25 cellular contexts compared by ENCODE assay signal in the genomic region with DNA sequence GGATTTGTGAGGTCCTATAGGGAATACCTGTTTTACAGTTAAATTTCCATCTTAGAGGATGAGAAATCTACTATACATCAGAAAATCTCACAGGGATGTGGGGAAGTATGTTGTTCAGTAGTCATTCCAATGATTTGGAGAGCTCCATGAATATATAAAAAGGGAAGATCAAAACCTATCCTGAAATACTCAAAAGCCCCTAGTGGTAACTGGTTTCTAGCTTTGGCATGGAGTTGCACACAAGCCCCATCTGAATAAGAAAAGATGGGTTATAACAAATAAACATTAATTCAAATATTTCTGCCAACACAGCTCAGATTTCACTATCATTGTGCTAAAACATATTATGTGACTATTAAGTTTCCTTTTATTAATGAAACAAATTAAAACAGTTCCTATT.
DNase-seq lines count a peak whose midpoint lies in the region; ATAC-seq and TF ChIP-seq lines count a peak whose summit lies in the region.
"Had no signal": no experiment of that assay in that cellular context is flagged by ENCODE, and none has a peak within 500 bp of the region (broad histone marks: within the 10 kb centered on the region; RNA-seq: fewer than 3 reads in every experiment).

No MANE protein-coding gene starts in this region.

- peak; percentile 61; the same call in 1 of the 3 replicates for ATAC-seq in SK-N-SH treated with all-trans-retinoic acid at 6 μM for 48 hours
- no peak for ATAC-seq in GM18511 (IDR thresholded peaks at IDR 0.05; ENCODE audit: unreplicated experiment)
- ATAC-seq in GM21723 (IDR thresholded peaks at IDR 0.05; ENCODE audit: unreplicated experiment): no peak
- ATAC-seq: K562, T-cell had no signal

- H3K4me1 Mint-ChIP-seq in type B pancreatic cell (ENCODE audit: unreplicated experiment): no peaks in the 10 kb centered on the region
- no peaks in the 10 kb centered on the region for H3K4me1 Mint-ChIP-seq in CD4-positive, alpha-beta memory T cell
- H3K4me1 Mint-ChIP-seq: B cell; CD4-positive, CD25-positive, alpha-beta regulatory T cell; T-cell had no signal

- H3K36me3 Mint-ChIP-seq in type B pancreatic cell: no peaks in the 10 kb centered on the region
- H3K36me3 Mint-ChIP-seq in CD4-positive, alpha-beta memory T cell: no peaks in the 10 kb centered on the region
- H3K36me3 Mint-ChIP-seq: CD4-positive, CD25-positive, alpha-beta regulatory T cell; T-cell had no signal

- no peak overlapping the region for H3K27ac Mint-ChIP-seq in type B pancreatic cell
- H3K27ac Mint-ChIP-seq in CD4-positive, alpha-beta memory T cell: no peak overlapping the region
- H3K27ac Mint-ChIP-seq: B cell; CD4-positive, CD25-positive, alpha-beta regulatory T cell; T-cell had no signal

- POLR2A ChIA-PET in CD4-positive, alpha-beta memory T cell (lab: Charles Lee; ENCODE audit: partially characterized antibody): no interaction called here

- peak; percentile 22 for TF ChIP-seq CTCF in epithelial cell of proximal tubule (conservative IDR thresholded peaks at IDR 0.05; ENCODE audit: low read depth, low read length)
- peak; percentile 52 for TF ChIP-seq CTCF in type B pancreatic cell (conservative IDR thresholded peaks at IDR 0.05)

- no peak overlapping the region for H3K4me3 Mint-ChIP-seq in type B pancreatic cell
- no peak overlapping the region for H3K4me3 Mint-ChIP-seq in CD4-positive, alpha-beta memory T cell
- H3K4me3 Mint-ChIP-seq: B cell; CD4-positive, CD25-positive, alpha-beta regulatory T cell; T-cell had no signal

- DNase-seq in DMS53 (lab: John Stamatoyannopoulos, UW) (peak; percentile 2), DMS53 treated with DMSO at 0.1 percent for 48 hours (lab: John Stamatoyannopoulos, UW; ENCODE audit: unreplicated experiment) (no peak), epithelial cell of proximal tubule (ENCODE audit: low read depth) (no peak), type B pancreatic cell (ENCODE audit: extremely low spot score, unreplicated experiment) (no peak)
- no peak for DNase-seq in CD4-positive, alpha-beta memory T cell
- DNase-seq: Caco-2; CD4-positive, CD25-positive, alpha-beta regulatory T cell; GF-D8; NCI-H1092 treated with DMSO at 0.1 percent for 48 hours; NCI-H146; NCI-H2029; NCI-H226; NCI-H510A treated with DMSO at 0.1 percent for 48 hours; NCI-H748 treated with DMSO at 0.1 percent for 48 hours; PC-9; SHP77 treated with DMSO at 0.1 percent for 48 hours; T-cell had no signal

- CTCF ChIA-PET in CD4-positive, alpha-beta memory T cell (lab: Charles Lee; ENCODE audit: partially characterized antibody): no interaction called here

- no peaks in the 10 kb centered on the region for H3K9me3 Mint-ChIP-seq in type B pancreatic cell
- peaks cover 0 to 2% (median 0%) of the 10 kb centered on the region in 8 donors for H3K9me3 Mint-ChIP-seq in CD4-positive, alpha-beta memory T cell
- H3K9me3 Mint-ChIP-seq: T-cell had no signal

- H3K36me3 ChIP-seq in CD4-positive, alpha-beta memory T cell (ENCODE audit: insufficient read depth, low read length): no peaks in the 10 kb centered on the region

- intact Hi-C loops in CD4-positive, alpha-beta memory T cell (cut with micrococcal nuclease): no loop called here

- peaks cover 12% of the 10 kb centered on the region for H3K27me3 Mint-ChIP-seq in type B pancreatic cell
- peaks cover 11 to 22% of the 10 kb centered on the region in 2 donors for H3K27me3 Mint-ChIP-seq in CD4-positive, alpha-beta memory T cell

- no peak overlapping the region for H3K27ac ChIP-seq in CD4-positive, alpha-beta memory T cell (ENCODE audit: low read depth, low read length)
- H3K27ac ChIP-seq: 22Rv1, PC-9, RWPE1, SK-N-MC had no signal

- no peaks in the 10 kb centered on the region for H3K27me3 ChIP-seq in CD4-positive, alpha-beta memory T cell (ENCODE audit: insufficient read depth, low read length)

- H3K9me3 ChIP-seq in CD4-positive, alpha-beta memory T cell (ENCODE audit: control insufficient read depth in 1 of 2, low read length in 2 of 2): no peaks in the 10 kb centered on the region
- H3K9me3 ChIP-seq: Caco-2 had no signal

- no peak overlapping the region for H3K4me3 ChIP-seq in epithelial cell of proximal tubule (ENCODE audit: low read depth, low read length)
- H3K4me3 ChIP-seq in CD4-positive, alpha-beta memory T cell (ENCODE audit: low read length in 2 of 2): no peak overlapping the region
- H3K4me3 ChIP-seq: K562, PC-9, SK-N-MC had no signal

- no peaks in the 10 kb centered on the region for H3K4me1 ChIP-seq in CD4-positive, alpha-beta memory T cell (ENCODE audit: insufficient read depth, low read length)
- H3K4me1 ChIP-seq: Caco-2 had no signal

TF ChIP-seq in SK-N-SH treated with all-trans-retinoic acid at 6 μM for 48 hours, 23 proteins besides CTCF, POLR2A, EP300 and RAD21:
- TF ChIP-seq PPARA (CRISPR knock-in tag; IDR thresholded peaks at IDR 0.05; ENCODE audit: borderline replicate concordance) (no peak), ESRRG (CRISPR knock-in tag; IDR thresholded peaks at IDR 0.05) (no peak), ZC3H10 (CRISPR knock-in tag; IDR thresholded peaks at IDR 0.05) (no peak), ZNF8 (CRISPR knock-in tag; IDR thresholded peaks at IDR 0.05) (no peak), ISL1 (CRISPR knock-in tag; IDR thresholded peaks at IDR 0.05) (no peak)
